Comparison of ENCODE assay signal across 16 cellular contexts in the genomic region with DNA sequence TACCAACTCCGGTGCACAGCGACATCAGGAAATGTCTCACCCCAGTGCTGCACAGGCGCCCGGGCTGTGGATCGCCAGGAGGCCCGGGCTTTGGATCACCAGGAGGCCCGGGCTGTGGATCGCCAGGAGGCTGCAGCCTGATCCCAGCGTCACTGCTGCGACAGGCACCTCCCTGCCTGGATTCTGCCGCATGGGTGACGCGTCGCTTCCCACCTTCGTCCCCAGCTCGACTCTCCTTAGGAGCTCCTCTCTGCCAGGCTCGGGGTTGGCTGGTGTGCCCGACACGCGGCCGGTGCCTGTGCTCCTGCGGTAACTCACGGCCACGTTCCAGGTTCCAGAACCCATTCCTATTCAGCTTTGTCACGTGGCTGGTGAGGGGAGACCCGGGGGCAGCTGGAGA.
DNase-seq lines count a peak whose midpoint lies in the region; ATAC-seq and TF ChIP-seq lines count a peak whose summit lies in the region.
"Had no signal": no experiment of that assay in that cellular context is flagged by ENCODE, and none has a peak within 500 bp of the region (broad histone marks: within the 10 kb centered on the region; RNA-seq: fewer than 3 reads in every experiment).

No MANE protein-coding gene starts in this region.

- intact Hi-C loops in sigmoid colon (cut with DNase I), result no loop called here

- no peaks in the 10 kb centered on the region for H3K4me1 Mint-ChIP-seq in chondrocyte (ENCODE audit: low read depth)
- peaks cover 13% of the 10 kb centered on the region for H3K4me1 Mint-ChIP-seq in neural crest cell

- no peaks in the 10 kb centered on the region for H3K9me3 ChIP-seq in sigmoid colon
- H3K9me3 ChIP-seq: Caco-2, HAP-1 had no signal

- ATAC-seq in GM21367 (IDR thresholded peaks at IDR 0.05; ENCODE audit: unreplicated experiment) (no peak), GM19395 (IDR thresholded peaks at IDR 0.05; ENCODE audit: unreplicated experiment) (no peak)
- ATAC-seq: GM12878 had no signal

- H3K27me3 ChIP-seq in sigmoid colon, result peaks cover 0 to 7% (median 0%) of the 10 kb centered on the region in 3 donors

- DNase-seq in chondrocyte (ENCODE audit: low spot score) (peak; percentile 84), neural crest cell (ENCODE audit: low read depth, low spot score) (no peak), sigmoid colon (peak; percentile 50)
- DNase-seq in activated effector memory CD4-positive, alpha-beta T cell treated with Interleukin-2 at 50 U/mL for 16 hours, result no peak
- DNase-seq: C1 segment of cervical spinal cord; Caco-2; CD4-positive, alpha-beta memory T cell; DMS153; EL; GDM1; GOT3; HFFc6 had no signal

- H3K4me3 Mint-ChIP-seq in chondrocyte (ENCODE audit: unreplicated experiment), result no peak overlapping the region
- H3K4me3 Mint-ChIP-seq in neural crest cell, result peak overlapping the region; percentile 54
- H3K4me3 Mint-ChIP-seq: CD4-positive, alpha-beta memory T cell; HFFc6 had no signal

- H3K9me3 Mint-ChIP-seq in chondrocyte (ENCODE audit: low read depth), result no peaks in the 10 kb centered on the region
- H3K9me3 Mint-ChIP-seq in neural crest cell, result no peaks in the 10 kb centered on the region

- H3K27me3 Mint-ChIP-seq in chondrocyte (ENCODE audit: low read depth) (peaks cover 2% of the 10 kb centered on the region), neural crest cell (ENCODE audit: low read depth) (no peaks in the 10 kb centered on the region)

- no peaks in the 10 kb centered on the region for H3K36me3 Mint-ChIP-seq in chondrocyte (ENCODE audit: low read depth)
- H3K36me3 Mint-ChIP-seq in neural crest cell (ENCODE audit: low read depth), result peaks cover 24% of the 10 kb centered on the region
- H3K36me3 Mint-ChIP-seq: CD4-positive, alpha-beta memory T cell had no signal

- H3K4me3 ChIP-seq in sigmoid colon, result no peak overlapping the region
- H3K4me3 ChIP-seq: GM12878, HAP-1 had no signal

- no peak for TF ChIP-seq POLR2A in sigmoid colon (IDR thresholded peaks at IDR 0.05)

- no peak for TF ChIP-seq EP300 in sigmoid colon (IDR thresholded peaks at IDR 0.05)

- H3K27ac Mint-ChIP-seq in chondrocyte (ENCODE audit: unreplicated experiment) (no peak overlapping the region), neural crest cell (ENCODE audit: unreplicated experiment) (no peak overlapping the region)
- H3K27ac Mint-ChIP-seq: CD4-positive, alpha-beta memory T cell; HFFc6 had no signal

- H3K4me1 ChIP-seq in sigmoid colon, result no peaks in the 10 kb centered on the region
- H3K4me1 ChIP-seq: Caco-2, HAP-1 had no signal

- 85 to 88% methylated on average over 26 of the region's 26 CpGs for WGBS in sigmoid colon, 2 donors

- no peaks in the 10 kb centered on the region for H3K36me3 ChIP-seq in sigmoid colon
- H3K36me3 ChIP-seq: HAP-1 had no signal

- H3K27ac ChIP-seq in sigmoid colon, result no peak overlapping the region

- TF ChIP-seq CTCF in chondrocyte (IDR thresholded peaks at IDR 0.05) (no peak), neural crest cell (conservative IDR thresholded peaks at IDR 0.05) (no peak), sigmoid colon (IDR thresholded peaks at IDR 0.05) (no peak)

Comparison
In these comparisons a context has a peak if more than half of its experiments do, and no peak if none do; other contexts are left out.
1. DNase-seq: peak in chondrocyte (single experiment) and sigmoid colon (single experiment); none in neural crest cell (single experiment) and activated effector memory CD4-positive, alpha-beta T cell treated with Interleukin-2 at 50 U/mL for 16 hours (single experiment).